Comparison of ENCODE assay signal across 11 cellular contexts in the genomic region with DNA sequence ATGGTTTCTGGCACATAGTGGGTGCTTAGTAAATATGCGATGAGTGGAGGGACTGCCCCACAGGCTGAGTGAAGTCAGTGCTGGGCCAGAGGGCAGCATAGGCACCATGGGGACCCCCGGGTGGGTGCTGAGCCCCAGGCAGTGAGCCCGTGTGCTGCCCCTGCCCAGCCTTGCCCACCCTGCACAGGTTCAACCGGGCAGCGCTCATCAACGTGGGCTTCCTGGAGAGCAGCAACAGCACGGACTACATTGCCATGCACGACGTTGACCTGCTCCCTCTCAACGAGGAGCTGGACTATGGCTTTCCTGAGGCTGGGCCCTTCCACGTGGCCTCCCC. TPM values are rescaled to one million over a fixed set of nuclear protein-coding genes. Genes with fewer than 3 reads are reported as not detected.
DNase-seq lines count a peak whose midpoint lies in the region; ATAC-seq, FAIRE-seq and TF ChIP-seq lines count a peak whose summit lies in the region.
"Had no signal": no experiment of that assay in that cellular context is flagged by ENCODE, and none has a peak within 500 bp of the region (broad histone marks: within the 10 kb centered on the region; RNA-seq: fewer than 3 reads in every experiment).

No MANE protein-coding gene starts in this region.

- H3K9ac ChIP-seq in BLaER1 (peak overlapping the region; percentile 61; the same call in 1 of the 2 replicates), H9 (ENCODE audit: extremely low read depth, insufficient read length, low read length) (no peak overlapping the region), K562 (ENCODE audit: insufficient read depth in 1 of 2, low read depth in 2 of 2, low read length in 2 of 2) (no peak overlapping the region)

- H3K27me3 Mint-ChIP-seq in H9 (ENCODE audit: low read depth) (no peaks in the 10 kb centered on the region), nephron (ENCODE audit: low read depth) (no peaks in the 10 kb centered on the region)
- no peaks in the 10 kb centered on the region for H3K27me3 Mint-ChIP-seq in activated CD8-positive, alpha-beta T cell treated with anti-CD3 and anti-CD28 coated beads, Interleukin-2, amount 10 ng/mL, durations not matched to agents 7 days and 5 days (ENCODE audit: low read depth)
- H3K27me3 Mint-ChIP-seq: activated CD4-positive, alpha-beta T cell treated with anti-CD3 and anti-CD28 coated beads, Interleukin-2, amount 10 ng/mL, durations not matched to agents 24 days and 14 days; IgD-negative memory B cell; naive thymus-derived CD8-positive, alpha-beta T cell had no signal

- H3K9me3 Mint-ChIP-seq in H9 (no peaks in the 10 kb centered on the region), nephron (no peaks in the 10 kb centered on the region)
- H3K9me3 Mint-ChIP-seq in activated CD8-positive, alpha-beta T cell treated with anti-CD3 and anti-CD28 coated beads, Interleukin-2, amount 10 ng/mL, durations not matched to agents 7 days and 5 days (ENCODE audit: insufficient read depth) = no peaks in the 10 kb centered on the region
- H3K9me3 Mint-ChIP-seq: activated CD4-positive, alpha-beta T cell treated with anti-CD3 and anti-CD28 coated beads, Interleukin-2, amount 10 ng/mL, durations not matched to agents 24 days and 14 days; IgD-negative memory B cell; naive thymus-derived CD8-positive, alpha-beta T cell had no signal

- no peak overlapping the region for H3K4ac ChIP-seq in H9 (ENCODE audit: low read depth, low read length)

- no peak overlapping the region for H4K91ac ChIP-seq in H9 (ENCODE audit: insufficient read length, low read depth, low read length)

- H3K14ac ChIP-seq in H9 (ENCODE audit: insufficient read depth, low read length) = no peak overlapping the region; the same call in 1 of the 2 replicates

- no peak overlapping the region for H4K8ac ChIP-seq in H9 (replicated peaks; ENCODE audit: insufficient read length, low read depth, low read length)

- no peak overlapping the region for H3K4me3 ChIP-seq in BLaER1
- no peak overlapping the region for H3K4me3 ChIP-seq in K562
- no peak overlapping the region for H3K4me3 ChIP-seq in body of pancreas
- H3K4me3 ChIP-seq in MG63 = no peak overlapping the region

- H3K27me3 ChIP-seq in BLaER1 = no peaks in the 10 kb centered on the region
- H3K27me3 ChIP-seq in H9 (ENCODE audit: insufficient read depth, low read length) = no peaks in the 10 kb centered on the region
- no peaks in the 10 kb centered on the region for H3K27me3 ChIP-seq in K562 (ENCODE audit: control insufficient read depth in 2 of 2, insufficient read depth in 2 of 2, low read length in 2 of 2)
- H3K27me3 ChIP-seq in body of pancreas = no peaks in the 10 kb centered on the region
- no peaks in the 10 kb centered on the region for H3K27me3 ChIP-seq in MG63

- H2AFZ ChIP-seq in H9 (ENCODE audit: low read length) (no peak overlapping the region), K562 (ENCODE audit: low read depth, low read length) (no peak overlapping the region)

- peak overlapping the region in 2 of 3 experiments; percentile 78 to 95; a peak in 3 of 7 replicates for H3K27ac Mint-ChIP-seq in H9
- peak overlapping the region; percentile 33 to 86 (median 60) for H3K27ac Mint-ChIP-seq in nephron
- H3K27ac Mint-ChIP-seq in activated CD8-positive, alpha-beta T cell treated with anti-CD3 and anti-CD28 coated beads, Interleukin-2, amount 10 ng/mL, durations not matched to agents 7 days and 5 days = no peak overlapping the region

- no peak overlapping the region for H2BK12ac ChIP-seq in H9 (ENCODE audit: insufficient read length, low read depth, low read length)

- H3K36me3 ChIP-seq in BLaER1 = peaks cover 53% of the 10 kb centered on the region
- H3K36me3 ChIP-seq in K562 (ENCODE audit: control insufficient read depth, insufficient read depth, low read length) = peaks cover 9% of the 10 kb centered on the region; the same call in 1 of the 3 replicates
- no peaks in the 10 kb centered on the region for H3K36me3 ChIP-seq in body of pancreas (replicated peaks in 1 of 2; ENCODE audit: insufficient read depth in 1 of 2, low read depth in 2 of 2)
- H3K36me3 ChIP-seq in MG63 = peaks cover 8% of the 10 kb centered on the region; the same call in 1 of the 2 replicates

- TF ChIP-seq POLR2A in K562 (conservative IDR thresholded peaks at IDR 0.05) = no peak
- TF ChIP-seq POLR2A in body of pancreas (IDR thresholded peaks at IDR 0.05) = no peak

- H3K79me1 ChIP-seq in H9 (ENCODE audit: insufficient read depth, low read depth, low read length, poor library complexity, severe bottlenecking) = no peaks in the 10 kb centered on the region

- in situ Hi-C loops in K562 (cut with MboI) = loop anchor here (25.0 kb wide), 1 partner anchor 455 kb away; no protein-coding TSS in a partner anchor

- no peak overlapping the region for H2BK120ac ChIP-seq in H9 (ENCODE audit: low read depth, low read length, poor library complexity, severe bottlenecking)

- H3K4me1 ChIP-seq in BLaER1 (peaks cover 57% of the 10 kb centered on the region), H9 (ENCODE audit: insufficient read depth, low read length) (no peaks in the 10 kb centered on the region; the same call in 1 of the 2 replicates), K562 (replicated peaks in 1 of 2; ENCODE audit: control insufficient read depth in 2 of 2, insufficient read depth in 2 of 2, low read length in 2 of 2) (peaks cover 0 to 40% of the 10 kb centered on the region in 2 experiments; a peak in 3 of 5 replicates), body of pancreas (peaks cover 11% of the 10 kb centered on the region)

- H3K79me2 ChIP-seq in H9 (ENCODE audit: insufficient read depth, low read length) (no peaks in the 10 kb centered on the region), K562 (ENCODE audit: control insufficient read depth, insufficient read depth, low read length) (no peaks in the 10 kb centered on the region)

- no peaks in the 10 kb centered on the region for H3K9me1 ChIP-seq in K562 (ENCODE audit: control insufficient read depth, insufficient read depth, low read length)

- H4K20me1 ChIP-seq in BLaER1 = no peaks in the 10 kb centered on the region
- H4K20me1 ChIP-seq in H9 (ENCODE audit: control insufficient read depth, insufficient read depth, insufficient read length) = no peaks in the 10 kb centered on the region
- peaks cover 15% of the 10 kb centered on the region; the same call in 1 of the 2 replicates for H4K20me1 ChIP-seq in K562 (replicated peaks; ENCODE audit: control insufficient read depth, insufficient read depth, low read length)

- H3K4me1 Mint-ChIP-seq in H9 (peaks cover 13 to 19% of the 10 kb centered on the region in 2 experiments), nephron (no peaks in the 10 kb centered on the region)
- peaks cover 4% of the 10 kb centered on the region for H3K4me1 Mint-ChIP-seq in activated CD8-positive, alpha-beta T cell treated with anti-CD3 and anti-CD28 coated beads, Interleukin-2, amount 10 ng/mL, durations not matched to agents 7 days and 5 days (ENCODE audit: low read depth)

- H3T11ph ChIP-seq in H9 (ENCODE audit: low read length) = no peak overlapping the region

- intact Hi-C loops in K562 (cut with micrococcal nuclease) = no loop called here
- intact Hi-C loops in body of pancreas (cut with DNase I) = no loop called here

- CTCF ChIA-PET in K562 (lab: Yijun Ruan, JAX; ENCODE audit: low intra/inter-chr PET ratio) = no interaction called here
- CTCF ChIA-PET in activated CD8-positive, alpha-beta T cell treated with anti-CD3 and anti-CD28 coated beads, Interleukin-2, amount 10 ng/mL, durations not matched to agents 7 days and 5 days (lab: Charles Lee) = interaction anchor here (0.6 to 1.0 kb wide), 2 partner anchors 15 to 26 kb away, joined by 3 read pairs; partner anchors contain the start of gene TMED9

- POLR2A ChIA-PET in K562 (lab: Yijun Ruan, JAX) = interaction anchor here (0.6 to 0.8 kb wide), 4 partner anchors 9 to 1203 kb away, joined by 3 to 4 read pairs (median 3); partner anchors contain the start of gene HNRNPAB
- POLR2A ChIA-PET in activated CD8-positive, alpha-beta T cell treated with anti-CD3 and anti-CD28 coated beads, Interleukin-2, amount 10 ng/mL, durations not matched to agents 7 days and 5 days (lab: Charles Lee) = interaction anchor here (0.6 kb wide), 1 partner anchor 99 kb away, joined by 3 read pairs; no protein-coding TSS in a partner anchor

- H3K4me2 ChIP-seq in BLaER1 = peak overlapping the region; percentile 72
- no peak overlapping the region for H3K4me2 ChIP-seq in H9 (ENCODE audit: insufficient read depth, insufficient read length, low read length)
- H3K4me2 ChIP-seq in K562 (ENCODE audit: insufficient read depth, low read length) = no peak overlapping the region

- WGBS in H9 (ENCODE audit: extremely low coverage, insufficient read length, low lambda C conversion rate) = no CpG with 5 or more reads among the region's 11 CpGs
- WGBS in K562 (ENCODE audit: insufficient coverage, low coverage, missing lambda C conversion rate) = 63% methylated on average over 7 of the region's 11 CpGs
- WGBS in body of pancreas, 2 donors = 44 to 59% methylated on average over 6 to 11 of the region's 11 CpGs

- no peak for TF ChIP-seq CTCF in H9 (conservative IDR thresholded peaks at IDR 0.05)
- TF ChIP-seq CTCF in K562 (IDR thresholded peaks at IDR 0.05 in 2 of 3, conservative IDR thresholded peaks at IDR 0.05 in 1 of 3; ENCODE audit: insufficient read depth in 2 of 3, low read depth in 1 of 3, low read length in 3 of 3) = no peak
- no peak for TF ChIP-seq CTCF in nephron (IDR thresholded peaks at IDR 0.05; ENCODE audit: unreplicated experiment in 3 of 3)
- no peak for TF ChIP-seq CTCF in body of pancreas (IDR thresholded peaks at IDR 0.05)

- H2BK15ac ChIP-seq in H9 (ENCODE audit: low read depth, low read length) = no peak overlapping the region

- H2BK5ac ChIP-seq in H9 (ENCODE audit: insufficient read length, low read length) = no peak overlapping the region

- no peaks in the 10 kb centered on the region for H3K23me2 ChIP-seq in H9 (ENCODE audit: insufficient read length, low read depth, low read length, poor library complexity, severe bottlenecking)

- H3K4me3 Mint-ChIP-seq in H9 (no peak overlapping the region), nephron (peak overlapping the region in 1 of 3 experiments; percentile 5)
- H3K4me3 Mint-ChIP-seq in activated CD8-positive, alpha-beta T cell treated with anti-CD3 and anti-CD28 coated beads, Interleukin-2, amount 10 ng/mL, durations not matched to agents 7 days and 5 days = no peak overlapping the region
- H3K4me3 Mint-ChIP-seq: activated CD4-positive, alpha-beta T cell treated with anti-CD3 and anti-CD28 coated beads, Interleukin-2, amount 10 ng/mL, durations not matched to agents 24 days and 14 days; naive thymus-derived CD8-positive, alpha-beta T cell had no signal

- H3K36me3 Mint-ChIP-seq in H9 (ENCODE audit: insufficient read depth in 1 of 3, low read depth in 3 of 3) (peaks cover 2 to 25% (median 15%) of the 10 kb centered on the region in 3 experiments; a peak in 5 of 7 replicates), nephron (ENCODE audit: low read depth) (peaks cover 8% of the 10 kb centered on the region)
- H3K36me3 Mint-ChIP-seq in activated CD8-positive, alpha-beta T cell treated with anti-CD3 and anti-CD28 coated beads, Interleukin-2, amount 10 ng/mL, durations not matched to agents 7 days and 5 days (ENCODE audit: low read depth) = peaks cover 2% of the 10 kb centered on the region

- no peak overlapping the region for H3K56ac ChIP-seq in H9 (ENCODE audit: insufficient read length, low read depth, low read length)

- H4K5ac ChIP-seq in H9 (ENCODE audit: insufficient read length, low read depth, low read length) = no peak overlapping the region

- H3K23ac ChIP-seq in H9 (ENCODE audit: insufficient read length, low read depth, low read length) = no peak overlapping the region

- BruUV-seq in K562 (replicated peaks; lab: Mats Ljungman, UMichigan) = no TSS peak

- H3K18ac ChIP-seq in H9 (ENCODE audit: insufficient read length, low read depth, low read length) = no peak overlapping the region

- DNase-seq in H9 (no peak), K562 (ENCODE audit: extremely low read depth in 1 of 4, low spot score in 3 of 4) (no peak), body of pancreas (no peak), MG63 (no peak), NCI-H345 treated with DMSO at 0.1 percent for 48 hours (lab: John Stamatoyannopoulos, UW; ENCODE audit: unreplicated experiment) (no peak)
- DNase-seq in activated CD8-positive, alpha-beta T cell treated with anti-CD3 and anti-CD28 coated beads, Interleukin-2, amount 10 ng/mL, durations not matched to agents 7 days and 5 days = no peak

- H2AK5ac ChIP-seq in H9 (ENCODE audit: insufficient read length, low read length) = no peak overlapping the region

- no peak overlapping the region for H2BK20ac ChIP-seq in H9 (ENCODE audit: low read depth, low read length, poor library complexity, severe bottlenecking)

- H3K27ac ChIP-seq in BLaER1 (peak overlapping the region; percentile 93), H9 (ENCODE audit: insufficient read length, low read depth, low read length) (no peak overlapping the region), K562 (ENCODE audit: extremely low read depth, low read depth, low read length) (no peak overlapping the region), body of pancreas (no peak overlapping the region)

- TF ChIP-seq RAD21 in K562 (CRISPR knock-in tag; conservative IDR thresholded peaks at IDR 0.05 in 1 of 2, IDR thresholded peaks at IDR 0.05 in 1 of 2) = no peak

- H3K9me3 ChIP-seq in BLaER1 (no peaks in the 10 kb centered on the region), H9 (ENCODE audit: control insufficient read depth, low read depth, low read length) (no peaks in the 10 kb centered on the region), K562 (replicated peaks; ENCODE audit: control insufficient read depth, insufficient read depth, low read depth, low read length) (no peaks in the 10 kb centered on the region), body of pancreas (no peaks in the 10 kb centered on the region), MG63 (no peaks in the 10 kb centered on the region)

- no peak for TF ChIP-seq EP300 in K562 (IDR thresholded peaks at IDR 0.05; ENCODE audit: low read length)

- no peak for FAIRE-seq in K562 (lab: Jason Lieb, UNC)

- ATAC-seq in K562 = no peak
- ATAC-seq in body of pancreas = no peak
- ATAC-seq in activated CD8-positive, alpha-beta T cell treated with anti-CD3 and anti-CD28 coated beads, Interleukin-2, amount 10 ng/mL, durations not matched to agents 7 days and 5 days = no peak

RNA-seq across cellular contexts. Expression of gene B4GALT7, which starts 7.2 kb away (rescaled TPM):
- total RNA-seq in H9 (2021) = 26.3 TPM in 2 replicates
- total RNA-seq in K562 (2011; cell fraction: chromatin; rRNA removed; ENCODE audit: low replicate concordance) = 14.2 and 45.7 TPM in 2 replicates
- total RNA-seq in K562 (2011; cell fraction: nucleolus; rRNA removed) = 39.6 and 42.7 TPM in 2 replicates
- total RNA-seq in K562 (2011; cell fraction: nucleoplasm; rRNA removed) = 25.6 and 30.6 TPM in 2 replicates
- 15.1 and 18.2 TPM in 2 replicates for total RNA-seq in K562 (2014; rRNA removed)
- total RNA-seq in K562 (2014; rRNA removed; fragmentation: Illumina TruSeq; extraction: Trizol) = 2.3 and 4.6 TPM in 2 replicates
- 9.1 and 9.7 TPM in 2 replicates for total RNA-seq in K562 (2015; rRNA removed; fragmentation: Illumina TruSeq; extraction: Trizol)
- total RNA-seq in K562 (2021) = 17.7 and 18.3 TPM in 2 replicates
- polyA plus RNA-seq in K562 (2011; rRNA removed) = 9.5 and 11.4 TPM in 2 replicates
- polyA plus RNA-seq in K562 (2011; cell fraction: cytosol; rRNA removed) = 12.4 and 32.8 TPM in 2 replicates
- polyA plus RNA-seq in K562 (2011; cell fraction: nucleus; rRNA removed) = 18.8 and 34.8 TPM in 2 replicates
- polyA plus RNA-seq in K562 (2012) = 11.7 and 19.4 TPM in 2 replicates
- polyA plus RNA-seq in K562 (2014; fragmentation: Illumina TruSeq; extraction: Trizol) = 8.8 and 14.6 TPM in 2 replicates
- polyA plus RNA-seq in K562 (2014; fragmentation: Nextera tagmentation; extraction: Ambion mirVana) = under 1 TPM; 0.34 to 0.88 TPM
- 15.0 and 16.6 TPM in 2 replicates for polyA plus RNA-seq in K562 (2014; rRNA removed)
- polyA minus RNA-seq in K562 (2011; rRNA and poly(A)+ RNA removed) = 3.1 and 5.6 TPM in 2 replicates
- polyA minus RNA-seq in K562 (2011; cell fraction: cytosol; rRNA and poly(A)+ RNA removed) = 7.4 and 7.8 TPM in 2 replicates
- 12.8 and 18.5 TPM in 2 replicates for polyA minus RNA-seq in K562 (2011; cell fraction: nucleus; rRNA and poly(A)+ RNA removed)
- total RNA-seq in body of pancreas = 10 to 100 TPM; 17.1 to 17.5 TPM
- 21.7 and 46.5 TPM in 2 replicates for total RNA-seq in MG63 (2014; rRNA removed; shearing (Covaris generic); ENCODE audit: low replicate concordance)
- total RNA-seq in activated CD8-positive, alpha-beta T cell treated with anti-CD3 and anti-CD28 coated beads, Interleukin-2, amount 10 ng/mL, durations not matched to agents 7 days and 5 days = 10 to 100 TPM; 17.3 to 19.5 TPM

RNA-seq across cellular contexts. Expression of gene TMED9, which starts 15.1 kb away (rescaled TPM):
- total RNA-seq in H9 (2021) (155 and 156 TPM in 2 replicates), K562 (2014; rRNA removed) (90.0 and 98.0 TPM in 2 replicates), K562 (2014; rRNA removed; fragmentation: Illumina TruSeq; extraction: Trizol) (57.1 and 65.9 TPM in 2 replicates), K562 (2015; rRNA removed; fragmentation: Illumina TruSeq; extraction: Trizol) (72.8 and 73.5 TPM in 2 replicates), K562 (2021) (147 and 173 TPM in 2 replicates), body of pancreas (100 to 1,000 TPM in 1 of 2 donors, 10 to 100 TPM in 1; 82.2 to 155 TPM)
- total RNA-seq in K562 (2011; cell fraction: chromatin; rRNA removed; ENCODE audit: low replicate concordance) = 151 and 356 TPM in 2 replicates
- total RNA-seq in K562 (2011; cell fraction: nucleolus; rRNA removed) = 455 and 495 TPM in 2 replicates
- 410 and 412 TPM in 2 replicates for total RNA-seq in K562 (2011; cell fraction: nucleoplasm; rRNA removed)
- polyA plus RNA-seq in K562 (2011; rRNA removed) (301 and 375 TPM in 2 replicates), K562 (2014; fragmentation: Illumina TruSeq; extraction: Trizol) (144 and 168 TPM in 2 replicates), K562 (2014; fragmentation: Nextera tagmentation; extraction: Ambion mirVana) (10 to 100 TPM; 43.7 to 53.2 TPM), K562 (2014; rRNA removed) (213 and 235 TPM in 2 replicates)
- polyA plus RNA-seq in K562 (2011; cell fraction: cytosol; rRNA removed) = 280 and 325 TPM in 2 replicates
- 112 and 139 TPM in 2 replicates for polyA plus RNA-seq in K562 (2011; cell fraction: nucleus; rRNA removed)
- polyA plus RNA-seq in K562 (2012) = 181 and 366 TPM in 2 replicates
- polyA minus RNA-seq in K562 (2011; rRNA and poly(A)+ RNA removed) = 208 and 226 TPM in 2 replicates
- 75.1 and 101 TPM in 2 replicates for polyA minus RNA-seq in K562 (2011; cell fraction: cytosol; rRNA and poly(A)+ RNA removed)
- polyA minus RNA-seq in K562 (2011; cell fraction: nucleus; rRNA and poly(A)+ RNA removed) = 40.4 and 90.7 TPM in 2 replicates
- total RNA-seq in MG63 (2014; rRNA removed; shearing (Covaris generic); ENCODE audit: low replicate concordance) = 310 and 483 TPM in 2 replicates
- 100 to 1,000 TPM; 104 to 109 TPM for total RNA-seq in activated CD8-positive, alpha-beta T cell treated with anti-CD3 and anti-CD28 coated beads, Interleukin-2, amount 10 ng/mL, durations not matched to agents 7 days and 5 days

RNA-seq across cellular contexts. Expression of gene FAM193B, which starts 52.7 kb away (rescaled TPM):
- total RNA-seq in H9 (2021) (65.0 and 71.5 TPM in 2 replicates), K562 (2014; rRNA removed) (33.6 and 53.1 TPM in 2 replicates), K562 (2014; rRNA removed; fragmentation: Illumina TruSeq; extraction: Trizol) (15.2 and 18.0 TPM in 2 replicates), K562 (2015; rRNA removed; fragmentation: Illumina TruSeq; extraction: Trizol) (31.7 and 37.3 TPM in 2 replicates), K562 (2021) (58.7 and 59.4 TPM in 2 replicates), body of pancreas (100 to 1,000 TPM in 1 of 2 donors, 10 to 100 TPM in 1; 79.9 to 133 TPM)
- 296 and 489 TPM in 2 replicates for total RNA-seq in K562 (2011; cell fraction: chromatin; rRNA removed; ENCODE audit: low replicate concordance)
- total RNA-seq in K562 (2011; cell fraction: nucleolus; rRNA removed) = 300 and 332 TPM in 2 replicates
- total RNA-seq in K562 (2011; cell fraction: nucleoplasm; rRNA removed) = 230 and 273 TPM in 2 replicates
- polyA plus RNA-seq in K562 (2011; rRNA removed) (51.5 and 73.5 TPM in 2 replicates), K562 (2014; fragmentation: Illumina TruSeq; extraction: Trizol) (44.1 and 45.0 TPM in 2 replicates), K562 (2014; fragmentation: Nextera tagmentation; extraction: Ambion mirVana) (1 to 10 TPM; 4.4 to 5.0 TPM), K562 (2014; rRNA removed) (73.4 and 76.4 TPM in 2 replicates)
- polyA plus RNA-seq in K562 (2011; cell fraction: cytosol; rRNA removed) = 30.7 and 38.5 TPM in 2 replicates
- polyA plus RNA-seq in K562 (2011; cell fraction: nucleus; rRNA removed) = 492 and 661 TPM in 2 replicates
- 52.7 and 87.6 TPM in 2 replicates for polyA plus RNA-seq in K562 (2012)
- 11.0 and 15.0 TPM in 2 replicates for polyA minus RNA-seq in K562 (2011; rRNA and poly(A)+ RNA removed)
- 10.5 and 24.3 TPM in 2 replicates for polyA minus RNA-seq in K562 (2011; cell fraction: cytosol; rRNA and poly(A)+ RNA removed)
- polyA minus RNA-seq in K562 (2011; cell fraction: nucleus; rRNA and poly(A)+ RNA removed) = 47.3 and 51.4 TPM in 2 replicates
- total RNA-seq in MG63 (2014; rRNA removed; shearing (Covaris generic); ENCODE audit: low replicate concordance) = 17.5 and 22.3 TPM in 2 replicates
- total RNA-seq in activated CD8-positive, alpha-beta T cell treated with anti-CD3 and anti-CD28 coated beads, Interleukin-2, amount 10 ng/mL, durations not matched to agents 7 days and 5 days = 100 to 1,000 TPM in 1 of 2 experiments, 10 to 100 TPM in 1; 95.8 to 105 TPM
